27 cellular contexts compared by ENCODE assay signal in the genomic region with DNA sequence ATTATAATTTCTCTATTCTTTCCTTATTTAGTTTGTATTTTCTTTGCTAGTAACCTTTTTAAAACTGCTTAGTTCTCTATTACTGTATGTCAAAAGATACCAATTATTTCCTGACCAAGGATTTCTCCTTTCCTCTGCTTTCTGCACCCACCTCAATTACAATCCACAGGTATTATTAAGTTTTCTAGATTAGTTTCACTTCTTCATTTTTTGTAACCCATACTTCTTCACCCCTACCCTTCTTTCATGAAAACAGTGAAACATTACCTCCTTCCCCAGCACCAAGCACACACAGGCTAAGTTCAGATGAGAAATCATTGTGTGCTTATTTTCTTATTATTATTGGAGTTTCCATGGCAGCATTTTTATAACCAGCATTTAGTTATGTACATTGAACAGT.
"Had no signal": no experiment of that assay in that cellular context is flagged by ENCODE, and none has a peak within 500 bp of the region (broad histone marks: within the 10 kb centered on the region; RNA-seq: fewer than 3 reads in every experiment).

No MANE protein-coding gene starts in this region.

- H3K4me1 ChIP-seq: left lung, prostate gland, sigmoid colon, spleen, suprapubic skin, tibial artery, upper lobe of right lung had no signal

- H3K9me3 Mint-ChIP-seq: nephron progenitor cell had no signal

- H3K36me3 ChIP-seq: left lung, ovary, prostate gland, sigmoid colon, spleen, suprapubic skin, thoracic aorta, tibial artery, upper lobe of right lung had no signal

- H3K9me3 ChIP-seq: left lung, ovary, prostate gland, sigmoid colon, thoracic aorta, tibial artery, upper lobe of right lung had no signal

- H3K27ac ChIP-seq: left lung, ovary, prostate gland, sigmoid colon, spleen, suprapubic skin, thoracic aorta, tibial artery, upper lobe of right lung had no signal

- H3K4me3 Mint-ChIP-seq: mesothelial cell of epicardium; naive B cell; natural killer cell; nephron progenitor cell; stimulated activated effector memory CD8-positive, alpha-beta T cell treated with anti-CD3 and anti-CD28 coated beads, Interleukin-12 subunit alpha, Interleukin-12 subunit beta, amount 100 ng/mL, for 72 hours; stimulated activated naive CD8-positive, alpha-beta T cell treated with anti-CD3 and anti-CD28 coated beads, Interleukin-15, Interleukin-2, amounts not matched to agents 100 ng/mL and 50 ng/mL, for 24 hours had no signal

- H3K36me3 Mint-ChIP-seq: mesothelial cell of epicardium; stimulated activated effector memory CD8-positive, alpha-beta T cell treated with anti-CD3 and anti-CD28 coated beads, Interleukin-12 subunit alpha, Interleukin-12 subunit beta, amount 100 ng/mL, for 72 hours had no signal

- DNase-seq: hippocampal formation; kidney; left colon; left lung; mesendoderm; naive B cell; natural killer cell; nephron progenitor cell; ovary; retina; right cardiac atrium; sigmoid colon; small intestine; spleen; stimulated activated CD4-positive, alpha-beta T cell treated with anti-CD3 and anti-CD28 coated beads, Interleukin-4, amount 100 ng/mL, for 24 hours; stimulated activated naive CD4-positive, alpha-beta T cell; tibial artery; trophoblast cell; upper lobe of right lung had no signal

- FAIRE-seq: urothelium cell line had no signal

- H3K27me3 ChIP-seq: left lung, ovary, sigmoid colon, spleen, suprapubic skin, tibial artery, upper lobe of right lung had no signal

- H3K4me1 Mint-ChIP-seq: mesothelial cell of epicardium; natural killer cell; nephron progenitor cell; stimulated activated effector memory CD8-positive, alpha-beta T cell treated with anti-CD3 and anti-CD28 coated beads, Interleukin-12 subunit alpha, Interleukin-12 subunit beta, amount 100 ng/mL, for 72 hours had no signal

- ATAC-seq: left colon; left lung; natural killer cell; right cardiac atrium; stimulated activated effector memory CD8-positive, alpha-beta T cell treated with anti-CD3 and anti-CD28 coated beads, Interleukin-12 subunit alpha, Interleukin-12 subunit beta, amount 100 ng/mL, for 72 hours; upper lobe of right lung had no signal

- H3K27ac Mint-ChIP-seq: mesothelial cell of epicardium; naive B cell; natural killer cell; nephron progenitor cell; stimulated activated effector memory CD8-positive, alpha-beta T cell treated with anti-CD3 and anti-CD28 coated beads, Interleukin-12 subunit alpha, Interleukin-12 subunit beta, amount 100 ng/mL, for 72 hours; stimulated activated naive CD8-positive, alpha-beta T cell treated with anti-CD3 and anti-CD28 coated beads, Interleukin-15, Interleukin-2, amounts not matched to agents 100 ng/mL and 50 ng/mL, for 24 hours had no signal

- H3K27me3 Mint-ChIP-seq: naive B cell; stimulated activated naive CD8-positive, alpha-beta T cell treated with anti-CD3 and anti-CD28 coated beads, Interleukin-15, Interleukin-2, amounts not matched to agents 100 ng/mL and 50 ng/mL, for 24 hours had no signal

- H3K4me3 ChIP-seq: left lung, lung, ovary, prostate gland, sigmoid colon, spleen, suprapubic skin, thoracic aorta, tibial artery, upper lobe of right lung had no signal
